In the genomic region with DNA sequence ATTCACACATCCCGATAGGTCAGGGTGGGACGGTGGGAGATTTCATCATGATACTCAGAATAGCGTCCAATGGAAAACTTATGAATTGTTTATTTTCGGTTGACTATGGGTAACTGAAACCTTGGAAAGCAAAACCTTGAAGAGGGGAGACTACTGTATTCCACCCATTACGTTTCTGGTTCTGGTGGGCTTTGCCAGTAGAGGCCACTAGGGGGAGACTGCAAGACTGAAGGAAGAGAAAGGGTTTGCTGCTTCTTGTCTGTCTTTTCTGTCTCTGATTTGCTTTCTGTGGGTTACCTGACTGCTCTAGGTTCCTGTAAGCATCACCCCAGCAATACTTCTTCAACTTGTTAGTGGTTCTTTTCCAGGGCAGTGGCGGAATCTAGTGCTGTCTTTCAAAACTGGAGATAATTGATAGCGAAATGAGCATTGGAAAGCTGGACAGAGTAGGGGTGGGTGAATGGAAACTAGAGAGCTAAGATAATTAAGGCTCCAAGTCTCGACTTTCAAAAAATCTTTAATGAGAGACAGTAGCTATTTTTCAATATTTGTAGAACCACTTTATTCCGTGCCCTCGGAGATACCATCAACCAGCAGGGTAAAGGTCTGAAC, we compare ENCODE assay signal across 2 cellular contexts.
TF ChIP-seq lines count a peak whose summit lies in the region.

No MANE protein-coding gene starts in this region.

TF ChIP-seq in HCT116, 20 proteins besides CTCF, POLR2A, EP300 and RAD21 (continued from another document):
- no peak for TF ChIP-seq ZFX (IDR thresholded peaks at IDR 0.05)
- TF ChIP-seq, protein P1, sequence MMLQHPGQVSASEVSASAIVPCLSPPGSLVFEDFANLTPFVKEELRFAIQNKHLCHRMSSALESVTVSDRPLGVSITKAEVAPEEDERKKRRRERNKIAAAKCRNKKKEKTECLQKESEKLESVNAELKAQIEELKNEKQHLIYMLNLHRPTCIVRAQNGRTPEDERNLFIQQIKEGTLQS (IDR thresholded peaks at IDR 0.05): no peak
- TF ChIP-seq EZH2 (IDR thresholded peaks at IDR 0.05): no peak
- TF ChIP-seq ELF1 (IDR thresholded peaks at IDR 0.05; ENCODE audit: borderline replicate concordance, low read depth): no peak
- TF ChIP-seq, protein P2, sequence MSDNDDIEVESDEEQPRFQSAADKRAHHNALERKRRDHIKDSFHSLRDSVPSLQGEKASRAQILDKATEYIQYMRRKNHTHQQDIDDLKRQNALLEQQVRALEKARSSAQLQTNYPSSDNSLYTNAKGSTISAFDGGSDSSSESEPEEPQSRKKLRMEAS (IDR thresholded peaks at IDR 0.05): no peak
- no peak for TF ChIP-seq SP1 (IDR thresholded peaks at IDR 0.05; ENCODE audit: low read depth)
- TF ChIP-seq POLR2AphosphoS5 (IDR thresholded peaks at IDR 0.05; ENCODE audit: low read depth, low read length): no peak
- TF ChIP-seq, protein P3, sequence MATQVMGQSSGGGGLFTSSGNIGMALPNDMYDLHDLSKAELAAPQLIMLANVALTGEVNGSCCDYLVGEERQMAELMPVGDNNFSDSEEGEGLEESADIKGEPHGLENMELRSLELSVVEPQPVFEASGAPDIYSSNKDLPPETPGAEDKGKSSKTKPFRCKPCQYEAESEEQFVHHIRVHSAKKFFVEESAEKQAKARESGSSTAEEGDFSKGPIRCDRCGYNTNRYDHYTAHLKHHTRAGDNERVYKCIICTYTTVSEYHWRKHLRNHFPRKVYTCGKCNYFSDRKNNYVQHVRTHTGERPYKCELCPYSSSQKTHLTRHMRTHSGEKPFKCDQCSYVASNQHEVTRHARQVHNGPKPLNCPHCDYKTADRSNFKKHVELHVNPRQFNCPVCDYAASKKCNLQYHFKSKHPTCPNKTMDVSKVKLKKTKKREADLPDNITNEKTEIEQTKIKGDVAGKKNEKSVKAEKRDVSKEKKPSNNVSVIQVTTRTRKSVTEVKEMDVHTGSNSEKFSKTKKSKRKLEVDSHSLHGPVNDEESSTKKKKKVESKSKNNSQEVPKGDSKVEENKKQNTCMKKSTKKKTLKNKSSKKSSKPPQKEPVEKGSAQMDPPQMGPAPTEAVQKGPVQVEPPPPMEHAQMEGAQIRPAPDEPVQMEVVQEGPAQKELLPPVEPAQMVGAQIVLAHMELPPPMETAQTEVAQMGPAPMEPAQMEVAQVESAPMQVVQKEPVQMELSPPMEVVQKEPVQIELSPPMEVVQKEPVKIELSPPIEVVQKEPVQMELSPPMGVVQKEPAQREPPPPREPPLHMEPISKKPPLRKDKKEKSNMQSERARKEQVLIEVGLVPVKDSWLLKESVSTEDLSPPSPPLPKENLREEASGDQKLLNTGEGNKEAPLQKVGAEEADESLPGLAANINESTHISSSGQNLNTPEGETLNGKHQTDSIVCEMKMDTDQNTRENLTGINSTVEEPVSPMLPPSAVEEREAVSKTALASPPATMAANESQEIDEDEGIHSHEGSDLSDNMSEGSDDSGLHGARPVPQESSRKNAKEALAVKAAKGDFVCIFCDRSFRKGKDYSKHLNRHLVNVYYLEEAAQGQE (IDR thresholded peaks at IDR 0.05; ENCODE audit: low read depth): no peak
- no peak for TF ChIP-seq EGR1 (IDR thresholded peaks at IDR 0.05; ENCODE audit: low read depth)
- no peak for TF ChIP-seq CBX3 (IDR thresholded peaks at IDR 0.05; ENCODE audit: low read depth)
- no peak for TF ChIP-seq CEBPB (IDR thresholded peaks at IDR 0.05; ENCODE audit: low read depth)
- TF ChIP-seq SIN3A (IDR thresholded peaks at IDR 0.05; ENCODE audit: low read depth): no peak
- TF ChIP-seq SRF (IDR thresholded peaks at IDR 0.05; ENCODE audit: low read depth): no peak

TF ChIP-seq in H1, 55 proteins besides CTCF, POLR2A, EP300 and RAD21:
- no peak for TF ChIP-seq KDM4A (IDR thresholded peaks at IDR 0.05; ENCODE audit: low read depth, low read length, severe bottlenecking)
- TF ChIP-seq, protein P4, sequence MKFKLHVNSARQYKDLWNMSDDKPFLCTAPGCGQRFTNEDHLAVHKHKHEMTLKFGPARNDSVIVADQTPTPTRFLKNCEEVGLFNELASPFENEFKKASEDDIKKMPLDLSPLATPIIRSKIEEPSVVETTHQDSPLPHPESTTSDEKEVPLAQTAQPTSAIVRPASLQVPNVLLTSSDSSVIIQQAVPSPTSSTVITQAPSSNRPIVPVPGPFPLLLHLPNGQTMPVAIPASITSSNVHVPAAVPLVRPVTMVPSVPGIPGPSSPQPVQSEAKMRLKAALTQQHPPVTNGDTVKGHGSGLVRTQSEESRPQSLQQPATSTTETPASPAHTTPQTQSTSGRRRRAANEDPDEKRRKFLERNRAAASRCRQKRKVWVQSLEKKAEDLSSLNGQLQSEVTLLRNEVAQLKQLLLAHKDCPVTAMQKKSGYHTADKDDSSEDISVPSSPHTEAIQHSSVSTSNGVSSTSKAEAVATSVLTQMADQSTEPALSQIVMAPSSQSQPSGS (IDR thresholded peaks at IDR 0.05; ENCODE audit: low read length): no peak
- TF ChIP-seq CREB1 (IDR thresholded peaks at IDR 0.05): no peak
- no peak for TF ChIP-seq HDAC6 (IDR thresholded peaks at IDR 0.05; ENCODE audit: low read depth, low read length)
- TF ChIP-seq SRF (IDR thresholded peaks at IDR 0.05; ENCODE audit: low read depth, low read length): no peak
- TF ChIP-seq TCF12 (IDR thresholded peaks at IDR 0.05; ENCODE audit: low read depth, low read length): no peak
- TF ChIP-seq SIRT6 (IDR thresholded peaks at IDR 0.05; ENCODE audit: low read length): no peak
TF ChIP-seq in H1: peak in this region for 0.
